Comparison of ENCODE assay signal across 1 cellular context in genomic region chr9:93568169-93568568, GRCh38.
TF ChIP-seq lines count a peak whose summit lies in the region.

No MANE protein-coding gene starts in this region.

TF ChIP-seq in IMR-90, 13 proteins besides CTCF, POLR2A, EP300 and RAD21 (continued from another document):
- TF ChIP-seq USF2 (IDR thresholded peaks at IDR 0.05; ENCODE audit: low read depth, low read length) (no peak), BHLHE40 (IDR thresholded peaks at IDR 0.05; ENCODE audit: low read depth, low read length) (no peak), CEBPB (IDR thresholded peaks at IDR 0.05; ENCODE audit: low read depth, low read length) (no peak), SMC3 (IDR thresholded peaks at IDR 0.05; ENCODE audit: low read depth, low read length) (no peak), ELK1 (IDR thresholded peaks at IDR 0.05; ENCODE audit: borderline replicate concordance, low read depth, low read length) (no peak), FOS (IDR thresholded peaks at IDR 0.05; ENCODE audit: low read depth, low read length) (no peak), NFE2L2 (IDR thresholded peaks at IDR 0.05; ENCODE audit: low read depth, low read length) (no peak), MAZ (IDR thresholded peaks at IDR 0.05; ENCODE audit: borderline replicate concordance, low read depth, low read length) (no peak)
